In genomic region chr12:68646484-68646883, GRCh38 we compare ENCODE assay signal across 14 cellular contexts. TPM values are rescaled to one million over a fixed set of nuclear protein-coding genes. Genes with fewer than 3 reads are reported as not detected.
DNase-seq lines count a peak whose midpoint lies in the region; ATAC-seq and TF ChIP-seq lines count a peak whose summit lies in the region.
"Had no signal": no experiment of that assay in that cellular context is flagged by ENCODE, and none has a peak within 500 bp of the region (broad histone marks: within the 10 kb centered on the region; RNA-seq: fewer than 3 reads in every experiment).

No MANE protein-coding gene starts in this region.

- no peak overlapping the region for H3K27ac ChIP-seq in CD4-positive, CD25-positive, alpha-beta regulatory T cell (ENCODE audit: insufficient read depth, low read length, poor library complexity, severe bottlenecking)
- H3K27ac ChIP-seq in CD4-positive, alpha-beta memory T cell (ENCODE audit: low read depth, low read length) = no peak overlapping the region
- no peak overlapping the region for H3K27ac ChIP-seq in foreskin keratinocyte

- H3K9me3 Mint-ChIP-seq in CD4-positive, CD25-positive, alpha-beta regulatory T cell = no peaks in the 10 kb centered on the region
- peaks cover 0 to 3% (median 0%) of the 10 kb centered on the region in 8 donors for H3K9me3 Mint-ChIP-seq in CD4-positive, alpha-beta memory T cell
- H3K9me3 Mint-ChIP-seq in activated naive CD8-positive, alpha-beta T cell treated with anti-CD3 and anti-CD28 coated beads for 36 hours = no peaks in the 10 kb centered on the region
- H3K9me3 Mint-ChIP-seq in naive thymus-derived CD8-positive, alpha-beta T cell = no peaks in the 10 kb centered on the region

- peaks cover 24% of the 10 kb centered on the region for H3K36me3 Mint-ChIP-seq in CD4-positive, CD25-positive, alpha-beta regulatory T cell
- H3K36me3 Mint-ChIP-seq in CD4-positive, alpha-beta memory T cell = peaks cover 19 to 59% of the 10 kb centered on the region in 2 donors
- H3K36me3 Mint-ChIP-seq in activated naive CD8-positive, alpha-beta T cell treated with anti-CD3 and anti-CD28 coated beads for 36 hours = peaks cover 55% of the 10 kb centered on the region
- peaks cover 0 to 75% (median 13%) of the 10 kb centered on the region in 3 donors for H3K36me3 Mint-ChIP-seq in naive thymus-derived CD8-positive, alpha-beta T cell

- no peaks in the 10 kb centered on the region for H3K9me3 ChIP-seq in CD4-positive, CD25-positive, alpha-beta regulatory T cell (ENCODE audit: control insufficient read depth in 2 of 2, low read length in 2 of 2)
- no peaks in the 10 kb centered on the region for H3K9me3 ChIP-seq in CD4-positive, alpha-beta memory T cell (ENCODE audit: control insufficient read depth in 1 of 2, low read length in 2 of 2)

- peak overlapping the region; percentile 53 to 75 (median 54) for H3K27ac Mint-ChIP-seq in CD4-positive, CD25-positive, alpha-beta regulatory T cell
- H3K27ac Mint-ChIP-seq in CD4-positive, alpha-beta memory T cell = peak overlapping the region in 4 of 7 donors; percentile 9 to 80 (median 55)
- peak overlapping the region; percentile 83 for H3K27ac Mint-ChIP-seq in activated naive CD8-positive, alpha-beta T cell treated with anti-CD3 and anti-CD28 coated beads for 36 hours
- peak overlapping the region; percentile 9 to 94 (median 79) for H3K27ac Mint-ChIP-seq in naive thymus-derived CD8-positive, alpha-beta T cell

- H3K36me3 ChIP-seq in CD4-positive, CD25-positive, alpha-beta regulatory T cell (ENCODE audit: control insufficient read depth, insufficient read depth, low read length) = peaks cover 32% of the 10 kb centered on the region
- H3K36me3 ChIP-seq in CD4-positive, alpha-beta memory T cell (ENCODE audit: insufficient read depth, low read length) = peaks cover 25% of the 10 kb centered on the region

- no peak for TF ChIP-seq CTCF in foreskin keratinocyte (conservative IDR thresholded peaks at IDR 0.05)

- peak overlapping the region in 2 of 4 donors; percentile 10 to 48 for H3K4me3 Mint-ChIP-seq in CD4-positive, CD25-positive, alpha-beta regulatory T cell
- H3K4me3 Mint-ChIP-seq in CD4-positive, alpha-beta memory T cell = peak overlapping the region in 4 of 8 donors; percentile 4 to 50 (median 36)
- H3K4me3 Mint-ChIP-seq in activated naive CD8-positive, alpha-beta T cell treated with anti-CD3 and anti-CD28 coated beads for 36 hours = no peak overlapping the region
- peak overlapping the region; percentile 28 to 72 (median 44) for H3K4me3 Mint-ChIP-seq in naive thymus-derived CD8-positive, alpha-beta T cell

- H3K4me1 Mint-ChIP-seq in CD4-positive, CD25-positive, alpha-beta regulatory T cell = peaks cover 49 to 79% (median 65%) of the 10 kb centered on the region in 4 donors
- peaks cover 45 to 76% (median 57%) of the 10 kb centered on the region in 4 donors for H3K4me1 Mint-ChIP-seq in CD4-positive, alpha-beta memory T cell
- peaks cover 68% of the 10 kb centered on the region for H3K4me1 Mint-ChIP-seq in activated naive CD8-positive, alpha-beta T cell treated with anti-CD3 and anti-CD28 coated beads for 36 hours
- H3K4me1 Mint-ChIP-seq in naive thymus-derived CD8-positive, alpha-beta T cell = peaks cover 34 to 87% (median 68%) of the 10 kb centered on the region in 4 donors

- POLR2A ChIA-PET in CD4-positive, alpha-beta memory T cell (lab: Charles Lee; ENCODE audit: partially characterized antibody) = interaction anchor here (1.3 kb wide), 1 partner anchor 32 kb away, joined by 3 read pairs; no protein-coding TSS in a partner anchor
- POLR2A ChIA-PET in naive thymus-derived CD8-positive, alpha-beta T cell (lab: Charles Lee) = interaction anchor here (1.5 kb wide), 1 partner anchor 35 kb away, joined by 5 read pairs; the partner anchor contains the start of gene RAP1B

- no peak for ATAC-seq in CD4-positive, CD25-positive, alpha-beta regulatory T cell (ENCODE audit: low read depth in 2 of 2)
- no peak for ATAC-seq in naive thymus-derived CD8-positive, alpha-beta T cell
- no peak for ATAC-seq in foreskin keratinocyte
- no peak for ATAC-seq in GM18520 (IDR thresholded peaks at IDR 0.05; ENCODE audit: unreplicated experiment)
- ATAC-seq: HCT116 had no signal

- CTCF ChIA-PET in CD4-positive, alpha-beta memory T cell (lab: Charles Lee; ENCODE audit: partially characterized antibody) = interaction anchor here (1.2 to 1.6 kb wide), 2 partner anchors 8 to 287 kb away, joined by 5 read pairs; no protein-coding TSS in a partner anchor

- no peaks in the 10 kb centered on the region for H3K27me3 ChIP-seq in CD4-positive, CD25-positive, alpha-beta regulatory T cell (ENCODE audit: control insufficient read depth, insufficient read depth, low read length)
- H3K27me3 ChIP-seq in CD4-positive, alpha-beta memory T cell (ENCODE audit: insufficient read depth, low read length) = no peaks in the 10 kb centered on the region
- H3K27me3 ChIP-seq in foreskin keratinocyte = no peaks in the 10 kb centered on the region

- no peak for DNase-seq in CD4-positive, CD25-positive, alpha-beta regulatory T cell
- no peak for DNase-seq in CD4-positive, alpha-beta memory T cell
- DNase-seq in activated naive CD8-positive, alpha-beta T cell treated with anti-CD3 and anti-CD28 coated beads for 36 hours = no peak
- DNase-seq in naive thymus-derived CD8-positive, alpha-beta T cell = no peak
- DNase-seq in foreskin keratinocyte = no peak
- DNase-seq in NCI-H2196 treated with DMSO at 0.1 percent for 48 hours (lab: John Stamatoyannopoulos, UW; ENCODE audit: unreplicated experiment) = no peak
- DNase-seq: DND-41; NCI-H187 treated with DMSO at 0.1 percent for 48 hours; NCI-H446; NCI-H69; NK-92 treated with Interleukin-12 subunit alpha and Interleukin-12 subunit beta, amount 100 ng/mL, for 24 hours; SHP77 treated with DMSO at 0.1 percent for 48 hours had no signal

- no peak overlapping the region for H3K4me3 ChIP-seq in CD4-positive, CD25-positive, alpha-beta regulatory T cell (ENCODE audit: low read depth, low read length)
- H3K4me3 ChIP-seq in CD4-positive, alpha-beta memory T cell (ENCODE audit: low read length in 2 of 2) = no peak overlapping the region

- intact Hi-C loops in CD4-positive, alpha-beta memory T cell (cut with micrococcal nuclease) = loop anchor here (5.0 kb wide), 1 partner anchor 34 kb away; the partner anchor contains the start of gene RAP1B

- H3K4me1 ChIP-seq in CD4-positive, CD25-positive, alpha-beta regulatory T cell (ENCODE audit: control insufficient read depth, insufficient read depth, low read length, poor library complexity, severe bottlenecking) = peaks cover 36% of the 10 kb centered on the region
- H3K4me1 ChIP-seq in CD4-positive, alpha-beta memory T cell (ENCODE audit: insufficient read depth, low read length) = peaks cover 66% of the 10 kb centered on the region
- H3K4me1 ChIP-seq in foreskin keratinocyte = peaks cover 4% of the 10 kb centered on the region

- no peaks in the 10 kb centered on the region for H3K27me3 Mint-ChIP-seq in CD4-positive, CD25-positive, alpha-beta regulatory T cell
- no peaks in the 10 kb centered on the region for H3K27me3 Mint-ChIP-seq in CD4-positive, alpha-beta memory T cell
- H3K27me3 Mint-ChIP-seq in activated naive CD8-positive, alpha-beta T cell treated with anti-CD3 and anti-CD28 coated beads for 36 hours = no peaks in the 10 kb centered on the region
- no peaks in the 10 kb centered on the region for H3K27me3 Mint-ChIP-seq in naive thymus-derived CD8-positive, alpha-beta T cell

RNA-seq across cellular contexts. Expression of gene RAP1B, which starts 35.8 kb away (rescaled TPM):
- total RNA-seq in CD4-positive, CD25-positive, alpha-beta regulatory T cell = 290 TPM
- 100 to 1,000 TPM; 399 to 465 (median 425) TPM for polyA plus RNA-seq in CD4-positive, CD25-positive, alpha-beta regulatory T cell
- 100 to 1,000 TPM; 193 to 195 TPM for total RNA-seq in CD4-positive, alpha-beta memory T cell
- polyA plus RNA-seq in CD4-positive, alpha-beta memory T cell = 100 to 1,000 TPM; 433 to 542 TPM
- total RNA-seq in activated naive CD8-positive, alpha-beta T cell treated with anti-CD3 and anti-CD28 coated beads for 36 hours = 100 to 1,000 TPM; 239 to 245 TPM
- 100 to 1,000 TPM; 254 to 288 TPM for total RNA-seq in naive thymus-derived CD8-positive, alpha-beta T cell
- polyA plus RNA-seq in naive thymus-derived CD8-positive, alpha-beta T cell = 100 to 1,000 TPM; 562 to 708 (median 574) TPM
- total RNA-seq in foreskin keratinocyte = 173 and 175 TPM in 2 replicates
- polyA plus RNA-seq in foreskin keratinocyte = 118 and 129 TPM in 2 replicates

RNA-seq across cellular contexts. Expression of gene NUP107, which starts 40.3 kb away (rescaled TPM):
- total RNA-seq in CD4-positive, CD25-positive, alpha-beta regulatory T cell = 37.0 TPM
- 10 to 100 TPM; 28.9 to 36.7 (median 31.8) TPM for polyA plus RNA-seq in CD4-positive, CD25-positive, alpha-beta regulatory T cell
- 10 to 100 TPM; 68.9 to 70.7 TPM for total RNA-seq in CD4-positive, alpha-beta memory T cell
- 10 to 100 TPM; 25.9 to 39.8 TPM for polyA plus RNA-seq in CD4-positive, alpha-beta memory T cell
- 100 to 1,000 TPM; 156 to 158 TPM for total RNA-seq in activated naive CD8-positive, alpha-beta T cell treated with anti-CD3 and anti-CD28 coated beads for 36 hours
- 10 to 100 TPM; 69.9 to 78.5 TPM for total RNA-seq in naive thymus-derived CD8-positive, alpha-beta T cell
- polyA plus RNA-seq in naive thymus-derived CD8-positive, alpha-beta T cell = 10 to 100 TPM; 21.3 to 39.0 (median 24.6) TPM
- 68.9 and 75.1 TPM in 2 replicates for total RNA-seq in foreskin keratinocyte
- 20.6 and 25.6 TPM in 2 replicates for polyA plus RNA-seq in foreskin keratinocyte
